Comparison of ENCODE assay signal across 18 cellular contexts in genomic region chr3:51275096-51275805, GRCh38.
DNase-seq lines count a peak whose midpoint lies in the region; ATAC-seq and TF ChIP-seq lines count a peak whose summit lies in the region.
"Had no signal": no experiment of that assay in that cellular context is flagged by ENCODE, and none has a peak within 500 bp of the region (broad histone marks: within the 10 kb centered on the region; RNA-seq: fewer than 3 reads in every experiment).

No MANE protein-coding gene starts in this region.

- TF ChIP-seq CTCF in progenitor cell of endocrine pancreas (IDR thresholded peaks at IDR 0.05; ENCODE audit: unreplicated experiment) (no peak), right lobe of liver (IDR thresholded peaks at IDR 0.05) (no peak)

- H3K4me1 ChIP-seq in right lobe of liver = no peaks in the 10 kb centered on the region

- peak overlapping the region; percentile 6 for H3K27ac Mint-ChIP-seq in activated naive CD8-positive, alpha-beta T cell
- H3K27ac Mint-ChIP-seq in activated naive CD8-positive, alpha-beta T cell treated with anti-CD3 and anti-CD28 coated beads for 36 hours = no peak overlapping the region
- H3K27ac Mint-ChIP-seq in progenitor cell of endocrine pancreas = peak overlapping the region; percentile 27
- H3K27ac Mint-ChIP-seq: GM23338 had no signal

- no peak overlapping the region for H3K27ac ChIP-seq in right lobe of liver

- H3K4me3 ChIP-seq in right lobe of liver = no peak overlapping the region
- H3K4me3 ChIP-seq: GM12878, GM23338 had no signal

- H3K4me1 Mint-ChIP-seq in activated naive CD8-positive, alpha-beta T cell (ENCODE audit: low read depth) = peaks cover 44% of the 10 kb centered on the region
- peaks cover 20% of the 10 kb centered on the region for H3K4me1 Mint-ChIP-seq in activated naive CD8-positive, alpha-beta T cell treated with anti-CD3 and anti-CD28 coated beads for 36 hours
- peaks cover 25% of the 10 kb centered on the region for H3K4me1 Mint-ChIP-seq in progenitor cell of endocrine pancreas (ENCODE audit: low read depth)
- H3K4me1 Mint-ChIP-seq: GM23338 had no signal

- DNase-seq in activated naive CD8-positive, alpha-beta T cell treated with anti-CD3 and anti-CD28 coated beads for 36 hours = no peak
- DNase-seq in NCI-H1694 (lab: John Stamatoyannopoulos, UW) (peak; percentile 17), cerebellum (ENCODE audit: low spot score) (peak; percentile 47), progenitor cell of endocrine pancreas (ENCODE audit: low spot score, unreplicated experiment) (no peak), SHP77 treated with DMSO at 0.1 percent for 48 hours (lab: John Stamatoyannopoulos, UW) (no peak), right lobe of liver (no peak)
- DNase-seq: DND-41; GDM1; MV-4-11; NCI-H1417; NCI-H2029 treated with DMSO at 0.1 percent for 48 hours; NK-92 treated with Interleukin-12 subunit alpha and Interleukin-12 subunit beta, amount 100 ng/mL, for 24 hours; OCI-M1; RPMI8226 had no signal

- no peaks in the 10 kb centered on the region for H3K27me3 ChIP-seq in right lobe of liver

- H3K36me3 Mint-ChIP-seq in activated naive CD8-positive, alpha-beta T cell = peaks cover 3% of the 10 kb centered on the region
- H3K36me3 Mint-ChIP-seq in activated naive CD8-positive, alpha-beta T cell treated with anti-CD3 and anti-CD28 coated beads for 36 hours = peaks cover 3% of the 10 kb centered on the region
- H3K36me3 Mint-ChIP-seq in progenitor cell of endocrine pancreas (ENCODE audit: insufficient read depth) = peaks cover 4% of the 10 kb centered on the region

- no peaks in the 10 kb centered on the region for H3K9me3 Mint-ChIP-seq in activated naive CD8-positive, alpha-beta T cell (ENCODE audit: low read depth)
- H3K9me3 Mint-ChIP-seq in activated naive CD8-positive, alpha-beta T cell treated with anti-CD3 and anti-CD28 coated beads for 36 hours = no peaks in the 10 kb centered on the region
- H3K9me3 Mint-ChIP-seq in progenitor cell of endocrine pancreas (ENCODE audit: low read depth) = no peaks in the 10 kb centered on the region
- H3K9me3 Mint-ChIP-seq: GM23338 had no signal

- no peak for TF ChIP-seq POLR2A in right lobe of liver (IDR thresholded peaks at IDR 0.05)

- no peak for ATAC-seq in HG03439 (IDR thresholded peaks at IDR 0.05; ENCODE audit: unreplicated experiment)
- no peak for ATAC-seq in right lobe of liver
- ATAC-seq: GM12878, GM23338 had no signal

- H3K27me3 Mint-ChIP-seq in activated naive CD8-positive, alpha-beta T cell = no peaks in the 10 kb centered on the region
- H3K27me3 Mint-ChIP-seq in activated naive CD8-positive, alpha-beta T cell treated with anti-CD3 and anti-CD28 coated beads for 36 hours = no peaks in the 10 kb centered on the region
- no peaks in the 10 kb centered on the region for H3K27me3 Mint-ChIP-seq in progenitor cell of endocrine pancreas

- 39% methylated on average over 5 of the region's 5 CpGs for WGBS in right lobe of liver (ENCODE audit: insufficient coverage, low coverage, low lambda C conversion rate, missing lambda C conversion rate)

- H3K9me3 ChIP-seq in right lobe of liver = no peaks in the 10 kb centered on the region

- intact Hi-C loops in right lobe of liver (cut with DNase I) = no loop called here

- no peaks in the 10 kb centered on the region for H3K36me3 ChIP-seq in right lobe of liver

- H3K4me3 Mint-ChIP-seq in activated naive CD8-positive, alpha-beta T cell = no peak overlapping the region
- H3K4me3 Mint-ChIP-seq in activated naive CD8-positive, alpha-beta T cell treated with anti-CD3 and anti-CD28 coated beads for 36 hours = no peak overlapping the region
- no peak overlapping the region for H3K4me3 Mint-ChIP-seq in progenitor cell of endocrine pancreas (ENCODE audit: low read depth)
- H3K4me3 Mint-ChIP-seq: GM23338 had no signal

Comparison
In these comparisons a context has a peak if more than half of its experiments do, and no peak if none do; other contexts are left out.
1. DNase-seq: peak in NCI-H1694 (single experiment) and cerebellum (single experiment); none in activated naive CD8-positive, alpha-beta T cell treated with anti-CD3 and anti-CD28 coated beads for 36 hours (single experiment), progenitor cell of endocrine pancreas (single experiment), SHP77 treated with DMSO at 0.1 percent for 48 hours (single experiment) and right lobe of liver (0 of 3).